Comparison of ENCODE assay signal across 1 cellular context in the genomic region with DNA sequence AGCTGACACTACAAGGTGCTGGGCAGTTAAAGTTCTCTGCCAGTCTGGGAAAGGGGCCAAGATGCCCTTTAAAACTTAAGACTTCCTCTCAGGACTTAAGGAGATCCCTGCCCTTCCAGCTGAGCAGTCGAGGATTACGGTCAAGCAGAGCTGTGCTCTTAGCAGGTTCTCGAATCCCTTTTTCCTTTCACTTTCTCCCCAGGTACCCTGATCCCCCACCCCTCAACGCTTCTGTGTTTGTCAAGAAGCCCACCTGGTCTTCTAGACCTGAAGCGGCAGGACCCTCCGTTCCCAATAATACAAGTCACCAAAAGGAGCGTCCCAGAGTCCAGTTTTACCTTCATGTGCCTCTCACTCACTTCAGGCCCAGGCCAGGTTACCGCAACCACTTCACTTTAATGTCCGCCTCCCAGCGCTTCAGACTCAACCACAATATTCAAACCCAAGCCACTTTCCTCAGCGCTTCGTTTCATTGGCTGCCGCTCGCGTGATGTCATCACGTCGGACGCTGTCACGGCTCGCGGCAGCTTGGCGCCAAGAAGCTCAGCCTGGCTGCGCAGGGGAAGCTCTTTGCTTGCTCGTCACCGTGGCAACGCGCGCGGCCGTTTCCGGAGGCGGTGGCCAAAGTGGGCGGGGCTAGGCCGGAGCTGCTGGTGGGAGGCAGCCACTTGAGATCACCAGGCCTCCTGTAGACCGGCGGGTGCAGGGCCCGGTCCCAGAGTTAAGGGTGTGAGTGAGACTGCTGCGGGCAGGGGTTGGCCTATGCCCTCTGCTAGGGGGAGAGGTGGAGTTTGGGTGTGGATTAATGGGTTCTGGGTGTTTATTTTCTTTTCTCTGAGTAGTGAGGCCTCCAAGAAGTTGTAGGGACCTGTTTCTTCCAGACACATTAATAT.
TF ChIP-seq lines count a peak whose summit lies in the region.

KIF18A (minus strand) TSS at position 431 of the 893 bp plus-strand sequence. CDS start 10,209 bp downstream, outside the sequence.
METTL15 (plus strand) TSS at position 663 of the 893 bp plus-strand sequence. CDS start 4,947 bp downstream, outside the sequence.

TF ChIP-seq in WTC11, 78 proteins besides CTCF, POLR2A, EP300 and RAD21 (continued from another document):
- TF ChIP-seq, protein P1, sequence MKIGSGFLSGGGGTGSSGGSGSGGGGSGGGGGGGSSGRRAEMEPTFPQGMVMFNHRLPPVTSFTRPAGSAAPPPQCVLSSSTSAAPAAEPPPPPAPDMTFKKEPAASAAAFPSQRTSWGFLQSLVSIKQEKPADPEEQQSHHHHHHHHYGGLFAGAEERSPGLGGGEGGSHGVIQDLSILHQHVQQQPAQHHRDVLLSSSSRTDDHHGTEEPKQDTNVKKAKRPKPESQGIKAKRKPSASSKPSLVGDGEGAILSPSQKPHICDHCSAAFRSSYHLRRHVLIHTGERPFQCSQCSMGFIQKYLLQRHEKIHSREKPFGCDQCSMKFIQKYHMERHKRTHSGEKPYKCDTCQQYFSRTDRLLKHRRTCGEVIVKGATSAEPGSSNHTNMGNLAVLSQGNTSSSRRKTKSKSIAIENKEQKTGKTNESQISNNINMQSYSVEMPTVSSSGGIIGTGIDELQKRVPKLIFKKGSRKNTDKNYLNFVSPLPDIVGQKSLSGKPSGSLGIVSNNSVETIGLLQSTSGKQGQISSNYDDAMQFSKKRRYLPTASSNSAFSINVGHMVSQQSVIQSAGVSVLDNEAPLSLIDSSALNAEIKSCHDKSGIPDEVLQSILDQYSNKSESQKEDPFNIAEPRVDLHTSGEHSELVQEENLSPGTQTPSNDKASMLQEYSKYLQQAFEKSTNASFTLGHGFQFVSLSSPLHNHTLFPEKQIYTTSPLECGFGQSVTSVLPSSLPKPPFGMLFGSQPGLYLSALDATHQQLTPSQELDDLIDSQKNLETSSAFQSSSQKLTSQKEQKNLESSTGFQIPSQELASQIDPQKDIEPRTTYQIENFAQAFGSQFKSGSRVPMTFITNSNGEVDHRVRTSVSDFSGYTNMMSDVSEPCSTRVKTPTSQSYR (CRISPR knock-in tag; IDR thresholded peaks at IDR 0.05) = no peak
- TF ChIP-seq GRHL2 (CRISPR knock-in tag; IDR thresholded peaks at IDR 0.05; ENCODE audit: insufficient replicate concordance, severe bottlenecking) (no peak), SP1 (CRISPR knock-in tag; conservative IDR thresholded peaks at IDR 0.05) (peak; percentile 88), FOXK1 (CRISPR knock-in tag; IDR thresholded peaks at IDR 0.05) (peak; percentile 83), ATF1 (CRISPR knock-in tag; IDR thresholded peaks at IDR 0.05) (no peak), GABPB1 (CRISPR knock-in tag; IDR thresholded peaks at IDR 0.05) (peak; percentile 70), ZNF423 (CRISPR knock-in tag; IDR thresholded peaks at IDR 0.05) (no peak), NFE2L1 (CRISPR knock-in tag; IDR thresholded peaks at IDR 0.05) (no peak; the same call in 1 of the 2 replicates), CREM (CRISPR knock-in tag; IDR thresholded peaks at IDR 0.05) (peak; percentile 86), MYBL2 (CRISPR knock-in tag; IDR thresholded peaks at IDR 0.05) (peak; percentile 98), ESRRA (CRISPR knock-in tag; IDR thresholded peaks at IDR 0.05; ENCODE audit: borderline replicate concordance) (no peak), OVOL2 (CRISPR knock-in tag; IDR thresholded peaks at IDR 0.05; ENCODE audit: borderline replicate concordance) (no peak), TCF7 (CRISPR knock-in tag; IDR thresholded peaks at IDR 0.05; ENCODE audit: low read depth) (no peak), AR (CRISPR knock-in tag; IDR thresholded peaks at IDR 0.05) (0 out of 2 replicates have a peak, but pooled peaks have one; percentile 14), SOX15 (CRISPR knock-in tag; IDR thresholded peaks at IDR 0.05) (no peak), ZNF121 (CRISPR knock-in tag; IDR thresholded peaks at IDR 0.05) (no peak), ZNF671 (CRISPR knock-in tag; IDR thresholded peaks at IDR 0.05) (no peak), NFYB (CRISPR knock-in tag; conservative IDR thresholded peaks at IDR 0.05; ENCODE audit: low read depth) (peak; percentile 72), TEAD1 (CRISPR knock-in tag; IDR thresholded peaks at IDR 0.05) (0 out of 2 replicates have a peak, but pooled peaks have one; percentile 15)
- TF ChIP-seq, protein P2, sequence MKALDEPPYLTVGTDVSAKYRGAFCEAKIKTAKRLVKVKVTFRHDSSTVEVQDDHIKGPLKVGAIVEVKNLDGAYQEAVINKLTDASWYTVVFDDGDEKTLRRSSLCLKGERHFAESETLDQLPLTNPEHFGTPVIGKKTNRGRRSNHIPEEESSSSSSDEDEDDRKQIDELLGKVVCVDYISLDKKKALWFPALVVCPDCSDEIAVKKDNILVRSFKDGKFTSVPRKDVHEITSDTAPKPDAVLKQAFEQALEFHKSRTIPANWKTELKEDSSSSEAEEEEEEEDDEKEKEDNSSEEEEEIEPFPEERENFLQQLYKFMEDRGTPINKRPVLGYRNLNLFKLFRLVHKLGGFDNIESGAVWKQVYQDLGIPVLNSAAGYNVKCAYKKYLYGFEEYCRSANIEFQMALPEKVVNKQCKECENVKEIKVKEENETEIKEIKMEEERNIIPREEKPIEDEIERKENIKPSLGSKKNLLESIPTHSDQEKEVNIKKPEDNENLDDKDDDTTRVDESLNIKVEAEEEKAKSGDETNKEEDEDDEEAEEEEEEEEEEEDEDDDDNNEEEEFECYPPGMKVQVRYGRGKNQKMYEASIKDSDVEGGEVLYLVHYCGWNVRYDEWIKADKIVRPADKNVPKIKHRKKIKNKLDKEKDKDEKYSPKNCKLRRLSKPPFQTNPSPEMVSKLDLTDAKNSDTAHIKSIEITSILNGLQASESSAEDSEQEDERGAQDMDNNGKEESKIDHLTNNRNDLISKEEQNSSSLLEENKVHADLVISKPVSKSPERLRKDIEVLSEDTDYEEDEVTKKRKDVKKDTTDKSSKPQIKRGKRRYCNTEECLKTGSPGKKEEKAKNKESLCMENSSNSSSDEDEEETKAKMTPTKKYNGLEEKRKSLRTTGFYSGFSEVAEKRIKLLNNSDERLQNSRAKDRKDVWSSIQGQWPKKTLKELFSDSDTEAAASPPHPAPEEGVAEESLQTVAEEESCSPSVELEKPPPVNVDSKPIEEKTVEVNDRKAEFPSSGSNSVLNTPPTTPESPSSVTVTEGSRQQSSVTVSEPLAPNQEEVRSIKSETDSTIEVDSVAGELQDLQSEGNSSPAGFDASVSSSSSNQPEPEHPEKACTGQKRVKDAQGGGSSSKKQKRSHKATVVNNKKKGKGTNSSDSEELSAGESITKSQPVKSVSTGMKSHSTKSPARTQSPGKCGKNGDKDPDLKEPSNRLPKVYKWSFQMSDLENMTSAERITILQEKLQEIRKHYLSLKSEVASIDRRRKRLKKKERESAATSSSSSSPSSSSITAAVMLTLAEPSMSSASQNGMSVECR (CRISPR knock-in tag; IDR thresholded peaks at IDR 0.05; ENCODE audit: borderline replicate concordance) = peak; percentile 27; the same call in 1 of the 2 replicates
- TF ChIP-seq, protein P3, sequence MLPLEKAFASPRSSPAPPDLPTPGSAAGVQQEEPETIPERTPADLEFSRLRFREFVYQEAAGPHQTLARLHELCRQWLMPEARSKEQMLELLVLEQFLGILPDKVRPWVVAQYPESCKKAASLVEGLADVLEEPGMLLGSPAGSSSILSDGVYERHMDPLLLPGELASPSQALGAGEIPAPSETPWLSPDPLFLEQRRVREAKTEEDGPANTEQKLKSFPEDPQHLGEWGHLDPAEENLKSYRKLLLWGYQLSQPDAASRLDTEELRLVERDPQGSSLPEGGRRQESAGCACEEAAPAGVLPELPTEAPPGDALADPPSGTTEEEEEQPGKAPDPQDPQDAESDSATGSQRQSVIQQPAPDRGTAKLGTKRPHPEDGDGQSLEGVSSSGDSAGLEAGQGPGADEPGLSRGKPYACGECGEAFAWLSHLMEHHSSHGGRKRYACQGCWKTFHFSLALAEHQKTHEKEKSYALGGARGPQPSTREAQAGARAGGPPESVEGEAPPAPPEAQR (CRISPR knock-in tag; IDR thresholded peaks at IDR 0.05) = no peak
- TF ChIP-seq, protein P4, sequence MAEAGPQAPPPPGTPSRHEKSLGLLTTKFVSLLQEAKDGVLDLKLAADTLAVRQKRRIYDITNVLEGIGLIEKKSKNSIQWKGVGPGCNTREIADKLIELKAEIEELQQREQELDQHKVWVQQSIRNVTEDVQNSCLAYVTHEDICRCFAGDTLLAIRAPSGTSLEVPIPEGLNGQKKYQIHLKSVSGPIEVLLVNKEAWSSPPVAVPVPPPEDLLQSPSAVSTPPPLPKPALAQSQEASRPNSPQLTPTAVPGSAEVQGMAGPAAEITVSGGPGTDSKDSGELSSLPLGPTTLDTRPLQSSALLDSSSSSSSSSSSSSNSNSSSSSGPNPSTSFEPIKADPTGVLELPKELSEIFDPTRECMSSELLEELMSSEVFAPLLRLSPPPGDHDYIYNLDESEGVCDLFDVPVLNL (CRISPR knock-in tag; IDR thresholded peaks at IDR 0.05; ENCODE audit: borderline replicate concordance, low read depth) = peak; percentile 65; the same call in 1 of the 2 replicates
- TF ChIP-seq, protein P5, sequence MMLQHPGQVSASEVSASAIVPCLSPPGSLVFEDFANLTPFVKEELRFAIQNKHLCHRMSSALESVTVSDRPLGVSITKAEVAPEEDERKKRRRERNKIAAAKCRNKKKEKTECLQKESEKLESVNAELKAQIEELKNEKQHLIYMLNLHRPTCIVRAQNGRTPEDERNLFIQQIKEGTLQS (CRISPR knock-in tag; conservative IDR thresholded peaks at IDR 0.05) = no peak
- TF ChIP-seq, protein P6, sequence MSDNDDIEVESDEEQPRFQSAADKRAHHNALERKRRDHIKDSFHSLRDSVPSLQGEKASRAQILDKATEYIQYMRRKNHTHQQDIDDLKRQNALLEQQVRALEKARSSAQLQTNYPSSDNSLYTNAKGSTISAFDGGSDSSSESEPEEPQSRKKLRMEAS (CRISPR knock-in tag; IDR thresholded peaks at IDR 0.05) = peak; percentile 71; the same call in 1 of the 2 replicates
